In the genomic region with DNA sequence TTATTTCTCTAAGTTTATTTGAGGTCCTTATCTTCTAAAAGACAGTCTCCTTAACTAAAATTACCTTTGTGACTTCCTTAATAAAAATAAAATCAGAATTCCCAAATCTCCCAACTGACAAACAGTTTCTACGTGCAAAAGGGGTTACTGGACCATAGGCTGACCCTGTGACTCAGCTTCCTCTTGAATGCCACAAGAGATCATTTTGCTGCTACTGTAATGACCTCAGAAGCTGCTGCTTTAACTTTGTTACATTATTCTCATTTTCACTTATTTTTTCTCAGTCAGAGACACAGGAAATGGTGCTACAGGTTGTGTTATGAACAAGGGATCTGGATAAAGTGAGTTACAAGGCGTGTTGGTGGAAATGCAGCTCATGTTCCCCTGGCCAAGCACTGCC, we compare ENCODE assay signal across 15 cellular contexts.
DNase-seq lines count a peak whose midpoint lies in the region; ATAC-seq, FAIRE-seq and TF ChIP-seq lines count a peak whose summit lies in the region.
"Had no signal": no experiment of that assay in that cellular context is flagged by ENCODE, and none has a peak within 500 bp of the region (broad histone marks: within the 10 kb centered on the region; RNA-seq: fewer than 3 reads in every experiment).

No MANE protein-coding gene starts in this region.

- no peaks in the 10 kb centered on the region for H3K36me3 ChIP-seq in GM12878 (ENCODE audit: control insufficient read depth in 2 of 2, insufficient read depth in 2 of 2, low read length in 1 of 2)
- H3K36me3 ChIP-seq: neutrophil had no signal

- no peak overlapping the region for H3K4me2 ChIP-seq in GM12878 (ENCODE audit: control insufficient read depth, insufficient read depth)

- ATAC-seq in GM21381 (IDR thresholded peaks at IDR 0.05; ENCODE audit: unreplicated experiment) (peak; percentile 71), HG03139 (IDR thresholded peaks at IDR 0.05; ENCODE audit: unreplicated experiment) (peak; percentile 70), GM12878 (peak; percentile 95)
- ATAC-seq in naive thymus-derived CD8-positive, alpha-beta T cell: no peak

- no peak for TF ChIP-seq POLR2A in GM12892 (IDR thresholded peaks at IDR 0.05; ENCODE audit: low read depth, low read length)
- TF ChIP-seq POLR2A in GM12878 (IDR thresholded peaks at IDR 0.05; ENCODE audit: low read depth, low read length): no peak

- SMC1A ChIA-PET in GM12878 (lab: Charles Lee; ENCODE audit: uncharacterized antibody, unreplicated experiment): interaction anchor here (0.9 to 3.1 kb wide), 7 partner anchors 9 to 40 kb away, joined by 3 to 14 read pairs (median 5); no protein-coding TSS in a partner anchor

- no peak overlapping the region for H2AFZ ChIP-seq in GM12878 (ENCODE audit: control insufficient read depth, low read depth, low read length)

- no peaks in the 10 kb centered on the region for H3K27me3 ChIP-seq in GM12878 (replicated peaks in 1 of 2; ENCODE audit: control insufficient read depth in 2 of 2, insufficient read depth in 2 of 2, low read length in 1 of 2)
- H3K27me3 ChIP-seq: neutrophil had no signal

- CTCF ChIA-PET in GM12878 (lab: Yijun Ruan, JAX): interaction anchor here (0.8 to 1.7 kb wide), 5 partner anchors 12 to 73 kb away, joined by 3 to 6 read pairs (median 4); no protein-coding TSS in a partner anchor
- CTCF ChIA-PET in activated naive CD4-positive, alpha-beta T cell treated with anti-CD3 and anti-CD28 coated beads for 36 hours (lab: Charles Lee): no interaction called here

- no peak for TF ChIP-seq RAD21 in GM12878 (IDR thresholded peaks at IDR 0.05; ENCODE audit: insufficient read depth, low read depth, low read length)

- RAD21 ChIA-PET in GM12878 (lab: Charles Lee; ENCODE audit: unreplicated experiment): interaction anchor here (1.3 to 1.9 kb wide), 3 partner anchors 39 to 132 kb away, joined by 4 to 6 read pairs (median 4); partner anchors contain the start of gene TMTC2

- no peak overlapping the region for H3K27ac Mint-ChIP-seq in naive thymus-derived CD8-positive, alpha-beta T cell
- H3K27ac Mint-ChIP-seq in activated naive CD4-positive, alpha-beta T cell treated with anti-CD3 and anti-CD28 coated beads for 36 hours: no peak overlapping the region
- H3K27ac Mint-ChIP-seq: B cell had no signal

- in situ Hi-C loops in GM12878 (cut with MboI): no loop called here

- intact Hi-C loops in GM12878 (cut with micrococcal nuclease; ENCODE audit: unreplicated experiment): no loop called here
- intact Hi-C loops in activated naive CD4-positive, alpha-beta T cell treated with anti-CD3 and anti-CD28 coated beads for 36 hours (cut with micrococcal nuclease): no loop called here

- H3K36me3 Mint-ChIP-seq in naive thymus-derived CD8-positive, alpha-beta T cell: peaks cover 0 to 12% (median 0%) of the 10 kb centered on the region in 3 donors
- no peaks in the 10 kb centered on the region for H3K36me3 Mint-ChIP-seq in activated naive CD4-positive, alpha-beta T cell treated with anti-CD3 and anti-CD28 coated beads for 36 hours (ENCODE audit: low read depth)

- TF ChIP-seq CTCF in GM12878 (IDR thresholded peaks at IDR 0.05 in 2 of 3, conservative IDR thresholded peaks at IDR 0.05 in 1 of 3; ENCODE audit: control insufficient read depth in 2 of 3, extremely low read depth in 1 of 3, insufficient read depth in 1 of 3, low read depth in 3 of 3, low read length in 3 of 3): no peak

- H3K9me3 Mint-ChIP-seq in naive thymus-derived CD8-positive, alpha-beta T cell: peaks cover 6 to 29% (median 14%) of the 10 kb centered on the region in 9 donors
- H3K9me3 Mint-ChIP-seq in activated naive CD4-positive, alpha-beta T cell treated with anti-CD3 and anti-CD28 coated beads for 36 hours: peaks cover 10% of the 10 kb centered on the region

- DNase-seq in GM12892 (ENCODE audit: insufficient read length): no peak
- peak; percentile 36 for DNase-seq in GM12878 (ENCODE audit: low read depth, low spot score)
- DNase-seq in stimulated activated CD4-positive, alpha-beta T cell treated with anti-CD3 and anti-CD28 coated beads, Interleukin-15, amount 100 ng/mL, for 24 hours: no peak
- no peak for DNase-seq in hepatic stellate cell (ENCODE audit: low spot score)
- no peak for DNase-seq in naive thymus-derived CD8-positive, alpha-beta T cell
- no peak for DNase-seq in activated naive CD4-positive, alpha-beta T cell treated with anti-CD3 and anti-CD28 coated beads for 36 hours
- DNase-seq: activated CD8-positive, alpha-beta memory T cell treated with anti-CD3 and anti-CD28 coated beads, Interleukin-2, amount 50 U/mL, for 4 hours; H7; Karpas-422; stimulated activated CD4-positive, alpha-beta T cell treated with anti-CD3 and anti-CD28 coated beads, Interleukin-2, amount 100 ng/mL, for 48 hours had no signal

- H3K4me3 ChIP-seq in GM12878: no peak overlapping the region

- no peaks in the 10 kb centered on the region for H4K20me1 ChIP-seq in GM12878 (ENCODE audit: control insufficient read depth, insufficient read depth)

- BruUV-seq in GM12878 (replicated peaks; lab: Mats Ljungman, UMichigan): no TSS peak

- H3K4me1 Mint-ChIP-seq in naive thymus-derived CD8-positive, alpha-beta T cell: no peaks in the 10 kb centered on the region
- H3K4me1 Mint-ChIP-seq in activated naive CD4-positive, alpha-beta T cell treated with anti-CD3 and anti-CD28 coated beads for 36 hours (ENCODE audit: low read depth): no peaks in the 10 kb centered on the region
- H3K4me1 Mint-ChIP-seq: B cell had no signal

- no peak overlapping the region for H3K27ac ChIP-seq in GM12878 (ENCODE audit: control insufficient read depth, insufficient read depth)
- H3K27ac ChIP-seq: epithelial cell of prostate, neutrophil had no signal

- H3K4me1 ChIP-seq in GM12878 (ENCODE audit: control insufficient read depth, insufficient read depth, low read length): no peaks in the 10 kb centered on the region

- H3K27me3 Mint-ChIP-seq in naive thymus-derived CD8-positive, alpha-beta T cell: peaks cover 0 to 10% (median 0%) of the 10 kb centered on the region in 5 donors
- no peaks in the 10 kb centered on the region for H3K27me3 Mint-ChIP-seq in activated naive CD4-positive, alpha-beta T cell treated with anti-CD3 and anti-CD28 coated beads for 36 hours (ENCODE audit: low read depth)
- H3K27me3 Mint-ChIP-seq: B cell had no signal

- FAIRE-seq in GM12892 (lab: Jason Lieb, UNC) (peak; percentile 17), GM12878 (lab: Jason Lieb, UNC) (no peak)

- 2% methylated on average over 2 of the region's 2 CpGs for WGBS in GM12878 (ENCODE audit: insufficient coverage, insufficient replicate concordance, low lambda C conversion rate, missing lambda C conversion rate)

- H3K4me3 Mint-ChIP-seq in naive thymus-derived CD8-positive, alpha-beta T cell: no peak overlapping the region
- no peak overlapping the region for H3K4me3 Mint-ChIP-seq in activated naive CD4-positive, alpha-beta T cell treated with anti-CD3 and anti-CD28 coated beads for 36 hours
- H3K4me3 Mint-ChIP-seq: B cell had no signal

- peak in 1 of 2 experiments; percentile 11; a peak in 1 of 4 replicates for TF ChIP-seq EP300 in GM12878 (IDR thresholded peaks at IDR 0.05; ENCODE audit: borderline replicate concordance in 1 of 2, control insufficient read depth in 1 of 2, low read depth in 2 of 2, low read length in 2 of 2)

- peaks cover 1% of the 10 kb centered on the region; the same call in 2 of the 3 replicates for H3K9me3 ChIP-seq in GM12878 (replicated peaks; ENCODE audit: control insufficient read depth, insufficient read depth, low read length)
- H3K9me3 ChIP-seq: neutrophil had no signal

- H3K79me2 ChIP-seq in GM12878 (ENCODE audit: control insufficient read depth, insufficient read depth, low read length): no peaks in the 10 kb centered on the region

- H3K9ac ChIP-seq in GM12878 (ENCODE audit: control insufficient read depth, insufficient read depth, low read length): no peak overlapping the region

- POLR2A ChIA-PET in GM12878 (lab: Charles Lee): no interaction called here
- POLR2A ChIA-PET in naive thymus-derived CD8-positive, alpha-beta T cell (lab: Charles Lee): no interaction called here

TF ChIP-seq in GM12878, 131 proteins besides CTCF, POLR2A, EP300 and RAD21 (continues in another document):
- TF ChIP-seq STAT3 (IDR thresholded peaks at IDR 0.05; ENCODE audit: low read depth, low read length) (no peak), ATF7 (IDR thresholded peaks at IDR 0.05; ENCODE audit: low read depth) (0 out of 2 replicates have a peak, but pooled peaks have one; percentile 16), MXI1 (IDR thresholded peaks at IDR 0.05; ENCODE audit: low read depth, low read length) (no peak), RELA (IDR thresholded peaks at IDR 0.05; ENCODE audit: borderline replicate concordance, partially characterized antibody) (no peak), HSF1 (IDR thresholded peaks at IDR 0.05; ENCODE audit: low read depth, low read length) (no peak), STAT1 (conservative IDR thresholded peaks at IDR 0.05) (no peak), NFIC (IDR thresholded peaks at IDR 0.05; ENCODE audit: low read depth, low read length) (peak; percentile 23; the same call in 1 of the 2 replicates), IKZF2 (IDR thresholded peaks at IDR 0.05) (0 out of 4 replicates have a peak, but pooled peaks of 1 of the 2 experiments have one; percentile 23), BHLHE40 (IDR thresholded peaks at IDR 0.05; ENCODE audit: borderline replicate concordance in 1 of 2, low read depth in 2 of 2, low read length in 1 of 2) (no peak), SPI1 (IDR thresholded peaks at IDR 0.05; ENCODE audit: borderline replicate concordance, insufficient read depth, low read depth, low read length) (no peak)
- TF ChIP-seq, protein P1, sequence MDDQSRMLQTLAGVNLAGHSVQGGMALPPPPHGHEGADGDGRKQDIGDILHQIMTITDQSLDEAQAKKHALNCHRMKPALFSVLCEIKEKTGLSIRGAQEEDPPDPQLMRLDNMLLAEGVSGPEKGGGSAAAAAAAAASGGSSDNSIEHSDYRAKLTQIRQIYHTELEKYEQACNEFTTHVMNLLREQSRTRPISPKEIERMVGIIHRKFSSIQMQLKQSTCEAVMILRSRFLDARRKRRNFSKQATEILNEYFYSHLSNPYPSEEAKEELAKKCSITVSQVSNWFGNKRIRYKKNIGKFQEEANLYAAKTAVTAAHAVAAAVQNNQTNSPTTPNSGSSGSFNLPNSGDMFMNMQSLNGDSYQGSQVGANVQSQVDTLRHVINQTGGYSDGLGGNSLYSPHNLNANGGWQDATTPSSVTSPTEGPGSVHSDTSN (IDR thresholded peaks at IDR 0.05; ENCODE audit: insufficient replicate concordance, low read depth, low read length): no peak

Comparison
In these comparisons a context has a peak if more than half of its experiments do, and no peak if none do; other contexts are left out.
1. ATAC-seq: peak in GM21381 (single experiment), HG03139 (single experiment) and GM12878 (single experiment); none in naive thymus-derived CD8-positive, alpha-beta T cell (0 of 2).